ENCODE assay signal across 16 cellular contexts in the genomic region with DNA sequence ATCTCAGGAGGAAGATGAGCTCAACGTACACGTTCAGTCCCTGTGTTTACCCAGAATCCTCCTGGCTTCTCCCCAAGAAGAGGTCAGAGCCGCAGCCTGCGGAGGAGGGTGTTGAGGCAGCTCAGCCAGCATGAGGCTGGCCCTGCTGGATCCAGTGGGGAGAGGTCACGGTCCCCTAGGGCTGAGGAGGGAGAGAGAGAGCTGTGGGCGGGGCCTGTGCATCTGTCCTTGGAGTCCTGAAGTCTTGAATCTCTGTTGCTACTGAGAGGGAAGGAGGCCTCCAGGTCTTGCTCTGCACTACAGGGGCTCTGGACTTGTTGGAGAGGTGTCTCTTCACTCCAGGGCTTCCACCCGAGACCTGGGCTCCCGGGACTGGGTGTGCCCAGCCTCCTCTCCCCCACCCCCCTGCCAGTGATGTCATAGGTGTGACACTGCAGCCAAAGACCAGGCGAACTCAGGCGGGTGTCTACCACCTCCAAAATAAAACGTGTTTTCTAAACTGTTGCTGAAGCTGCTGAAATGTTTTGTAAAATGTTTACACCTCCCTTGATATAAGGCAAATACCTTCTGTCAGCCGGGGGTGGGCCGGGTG.
A peak's percentile ranks its signal among the peaks of the same experiment; 100 is the strongest.
DNase-seq lines count a peak whose midpoint lies in the region; ATAC-seq and TF ChIP-seq lines count a peak whose summit lies in the region.
"Had no signal": no experiment of that assay in that cellular context is flagged by ENCODE, and none has a peak within 500 bp of the region (broad histone marks: within the 10 kb centered on the region; RNA-seq: fewer than 3 reads in every experiment).

No MANE protein-coding gene starts in this region.

- ATAC-seq in GM23338: peak; percentile 74
- no peak for ATAC-seq in HG02884 (IDR thresholded peaks at IDR 0.05; ENCODE audit: unreplicated experiment)
- ATAC-seq: A549, HCT116, K562 had no signal

- H4K20me1 ChIP-seq in GM23338 (replicated peaks; ENCODE audit: insufficient read depth) (no peaks in the 10 kb centered on the region), osteoblast (ENCODE audit: insufficient read depth, low read length) (no peaks in the 10 kb centered on the region)

- no peaks in the 10 kb centered on the region for H3K9me3 ChIP-seq in osteoblast (ENCODE audit: low read depth, low read length)
- H3K9me3 ChIP-seq: BE2C had no signal

- H3F3A ChIP-seq in GM23338 (replicated peaks; ENCODE audit: low read depth): no peaks in the 10 kb centered on the region

- H3K4me1 ChIP-seq in GM23338 (ENCODE audit: insufficient read depth) (no peaks in the 10 kb centered on the region; the same call in 1 of the 2 replicates), osteoblast (ENCODE audit: insufficient read depth, low read length) (no peaks in the 10 kb centered on the region)
- H3K4me1 ChIP-seq: A549 had no signal

- H3K27ac Mint-ChIP-seq in GM23338: peak overlapping the region; percentile 17

- peaks cover 11% of the 10 kb centered on the region; the same call in 1 of the 3 replicates for H3K36me3 Mint-ChIP-seq in GM23338 (ENCODE audit: low read depth)
- H3K36me3 Mint-ChIP-seq: CD4-positive, alpha-beta memory T cell had no signal

- peaks cover 4% of the 10 kb centered on the region; the same call in 1 of the 2 replicates for H3K9me2 ChIP-seq in GM23338 (ENCODE audit: insufficient read depth)

- peaks cover 10% of the 10 kb centered on the region for H3K27me3 Mint-ChIP-seq in GM23338 (ENCODE audit: insufficient read depth, low read depth, poor library complexity)

- H3K4me3 ChIP-seq in GM23338 (no peak overlapping the region), osteoblast (ENCODE audit: insufficient read depth, low read length) (no peak overlapping the region)
- H3K4me3 ChIP-seq: A549, K562 had no signal

- TF ChIP-seq CTCF in GM23338 (conservative IDR thresholded peaks at IDR 0.05; ENCODE audit: low read depth in 2 of 2) (no peak), osteoblast (IDR thresholded peaks at IDR 0.05; ENCODE audit: extremely low read depth, low read depth, low read length) (no peak)

- H3K9me3 Mint-ChIP-seq in GM23338: peaks cover 4% of the 10 kb centered on the region; the same call in 2 of the 3 replicates

- H3K79me2 ChIP-seq in GM23338 (replicated peaks; ENCODE audit: insufficient read depth) (no peaks in the 10 kb centered on the region), osteoblast (ENCODE audit: insufficient read depth, low read length) (no peaks in the 10 kb centered on the region)

- H3K27me3 ChIP-seq in GM23338 (ENCODE audit: insufficient read depth): no peaks in the 10 kb centered on the region
- H3K27me3 ChIP-seq in osteoblast (ENCODE audit: insufficient read depth, low read length): no peaks in the 10 kb centered on the region
- H3K27me3 ChIP-seq: BE2C had no signal

- H3K36me3 ChIP-seq in GM23338 (ENCODE audit: insufficient read depth): no peaks in the 10 kb centered on the region
- no peaks in the 10 kb centered on the region for H3K36me3 ChIP-seq in osteoblast (ENCODE audit: insufficient read depth, low read length)
- H3K36me3 ChIP-seq: BE2C had no signal

- H2AFZ ChIP-seq in GM23338 (no peak overlapping the region), osteoblast (ENCODE audit: low read length) (no peak overlapping the region)

- H3K4me1 Mint-ChIP-seq in GM23338: peaks cover 23% of the 10 kb centered on the region
- H3K4me1 Mint-ChIP-seq: CD4-positive, alpha-beta memory T cell had no signal

- H3K27ac ChIP-seq in GM23338 (ENCODE audit: low read depth) (no peak overlapping the region), osteoblast (ENCODE audit: low read depth, low read length) (no peak overlapping the region)
- H3K27ac ChIP-seq: A549, C4-2B had no signal

- no peak overlapping the region for H3K4me2 ChIP-seq in GM23338
- H3K4me2 ChIP-seq in osteoblast (ENCODE audit: insufficient read depth, low read length): no peak overlapping the region
- H3K4me2 ChIP-seq: A549 had no signal

- H3K4me3 Mint-ChIP-seq in GM23338: no peak overlapping the region
- H3K4me3 Mint-ChIP-seq: CD4-positive, alpha-beta memory T cell had no signal

- peak; percentile 8 for DNase-seq in ELF-1 (ENCODE audit: low read depth, low spot score)
- DNase-seq in GM23338 (ENCODE audit: low spot score): no peak
- peak; percentile 12 for DNase-seq in iPS-NIHi7 (ENCODE audit: extremely low spot score)
- DNase-seq in osteoblast (ENCODE audit: insufficient read length, low spot score, missing footprints): peak; percentile 76
- no peak for DNase-seq in DMS153 (lab: John Stamatoyannopoulos, UW)
- no peak for DNase-seq in SKM-1 (lab: John Stamatoyannopoulos, UW; ENCODE audit: unreplicated experiment)
- no peak for DNase-seq in DMS 273 (lab: John Stamatoyannopoulos, UW; ENCODE audit: unreplicated experiment)
- DNase-seq: BE2C; CD4-positive, alpha-beta memory T cell; DND-41; GF-D8 had no signal

TF ChIP-seq in GM23338, 12 proteins besides CTCF, POLR2A, EP300 and RAD21:
- TF ChIP-seq STAT1 (IDR thresholded peaks at IDR 0.05; ENCODE audit: unreplicated experiment) (no peak), JUNB (IDR thresholded peaks at IDR 0.05; ENCODE audit: unreplicated experiment) (no peak), EZH2 (IDR thresholded peaks at IDR 0.05; ENCODE audit: low read depth, unreplicated experiment) (no peak), ZNF114 (CRISPR knock-in tag; IDR thresholded peaks at IDR 0.05) (no peak)
- TF ChIP-seq, protein P1, sequence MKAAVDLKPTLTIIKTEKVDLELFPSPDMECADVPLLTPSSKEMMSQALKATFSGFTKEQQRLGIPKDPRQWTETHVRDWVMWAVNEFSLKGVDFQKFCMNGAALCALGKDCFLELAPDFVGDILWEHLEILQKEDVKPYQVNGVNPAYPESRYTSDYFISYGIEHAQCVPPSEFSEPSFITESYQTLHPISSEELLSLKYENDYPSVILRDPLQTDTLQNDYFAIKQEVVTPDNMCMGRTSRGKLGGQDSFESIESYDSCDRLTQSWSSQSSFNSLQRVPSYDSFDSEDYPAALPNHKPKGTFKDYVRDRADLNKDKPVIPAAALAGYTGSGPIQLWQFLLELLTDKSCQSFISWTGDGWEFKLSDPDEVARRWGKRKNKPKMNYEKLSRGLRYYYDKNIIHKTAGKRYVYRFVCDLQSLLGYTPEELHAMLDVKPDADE (IDR thresholded peaks at IDR 0.05): no peak

Comparison
In these comparisons a context has a peak if more than half of its experiments do, and no peak if none do; other contexts are left out.
1. DNase-seq: peak in ELF-1 (single experiment), iPS-NIHi7 (single experiment) and osteoblast (single experiment); none in GM23338 (single experiment), DMS153 (single experiment), SKM-1 (single experiment) and DMS 273 (single experiment).